ENCODE assay signal across 37 cellular contexts in the genomic region with DNA sequence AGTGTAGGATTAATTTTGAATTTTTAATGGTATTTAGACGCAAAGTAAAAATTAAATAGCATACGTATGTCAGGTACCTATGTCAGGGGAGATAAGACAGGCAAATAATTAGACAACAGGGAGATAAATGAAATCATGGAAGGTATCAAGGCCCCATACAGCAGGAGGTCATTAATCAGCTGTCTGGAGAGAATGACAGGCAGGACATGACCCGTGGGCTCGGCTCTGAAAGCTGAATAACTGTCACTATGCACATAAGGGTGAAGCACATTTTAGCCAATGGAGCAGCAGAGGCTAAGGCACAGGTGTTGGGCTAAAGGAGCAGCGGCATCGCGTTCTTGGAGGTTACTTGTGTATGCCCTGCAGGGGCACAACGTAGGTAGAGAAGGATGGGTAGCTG.
"Had no signal": no experiment of that assay in that cellular context is flagged by ENCODE, and none has a peak within 500 bp of the region (broad histone marks: within the 10 kb centered on the region; RNA-seq: fewer than 3 reads in every experiment).

No MANE protein-coding gene starts in this region.

- H3K27ac ChIP-seq: adrenal gland, body of pancreas, brain microvascular endothelial cell, breast epithelium, VCaP had no signal

- H3K27ac Mint-ChIP-seq: activated B cell treated with CpG ODN at 0.5 μM for 24 hours; activated CD4-positive, alpha-beta memory T cell treated with anti-CD3 and anti-CD28 coated beads for 36 hours; activated CD4-positive, alpha-beta T cell treated with anti-CD3 and anti-CD28 coated beads, Interleukin-2, amount 10 ng/mL, durations not matched to agents 24 days and 14 days; activated CD8-positive, alpha-beta T cell treated with anti-CD3 and anti-CD28 coated beads for 36 hours; activated naive CD4-positive, alpha-beta T cell treated with anti-CD3 and anti-CD28 coated beads for 36 hours; activated naive CD4-positive, alpha-beta T cell treated with anti-CD3 and anti-CD28 coated beads, Interleukin-2, amount 50 U/mL, for 72 hours; activated naive CD8-positive, alpha-beta T cell treated with anti-CD3 and anti-CD28 coated beads for 36 hours; activated T-helper 1 cell treated with anti-CD3 and anti-CD28 coated beads, Interleukin-12 subunit alpha, Interleukin-12 subunit beta, Interleukin-2, Interleukin-4 antibody, amounts not matched to agents 30 ng/mL and 10 ng/mL and 1 ng/mL, durations not matched to agents 14 hours and 24 hours and 36 hours; activated T-helper 17 cell treated with anti-CD3 and anti-CD28 coated beads, Interleukin-2, amount 50 U/mL, for 72 hours; T-helper 1 cell treated with Interleukin-12 subunit alpha and Interleukin-12 subunit beta and Interleukin-4 antibody, amounts not matched to agents 30 μg/mL and 1 μg/mL, for 36 hours; T-helper 2 cell treated with Interferon-gamma antibody and Interleukin-4, amounts not matched to agents 5 μg/mL and 100 μg/mL, for 36 hours had no signal

- H3K27me3 Mint-ChIP-seq: activated B cell treated with CpG ODN at 0.5 μM for 24 hours; activated CD4-positive, alpha-beta memory T cell treated with anti-CD3 and anti-CD28 coated beads for 36 hours; activated CD4-positive, alpha-beta T cell treated with anti-CD3 and anti-CD28 coated beads, Interleukin-2, amount 10 ng/mL, durations not matched to agents 24 days and 14 days; activated CD8-positive, alpha-beta T cell treated with anti-CD3 and anti-CD28 coated beads for 36 hours; activated naive CD8-positive, alpha-beta T cell treated with anti-CD3 and anti-CD28 coated beads for 36 hours; activated T-helper 17 cell treated with anti-CD3 and anti-CD28 coated beads, Interleukin-2, amount 50 U/mL, for 72 hours had no signal

- H3K9me3 ChIP-seq: adrenal gland, body of pancreas, breast epithelium had no signal

- H3K4me3 Mint-ChIP-seq: activated B cell treated with CpG ODN at 0.5 μM for 24 hours; activated CD4-positive, alpha-beta memory T cell treated with anti-CD3 and anti-CD28 coated beads for 36 hours; activated CD4-positive, alpha-beta T cell treated with anti-CD3 and anti-CD28 coated beads, Interleukin-2, amount 10 ng/mL, durations not matched to agents 24 days and 14 days; activated CD8-positive, alpha-beta T cell treated with anti-CD3 and anti-CD28 coated beads for 36 hours; activated naive CD4-positive, alpha-beta T cell treated with anti-CD3 and anti-CD28 coated beads for 36 hours; activated naive CD8-positive, alpha-beta T cell treated with anti-CD3 and anti-CD28 coated beads for 36 hours; activated T-helper 1 cell treated with anti-CD3 and anti-CD28 coated beads, Interleukin-12 subunit alpha, Interleukin-12 subunit beta, Interleukin-2, Interleukin-4 antibody, amounts not matched to agents 30 ng/mL and 10 ng/mL and 1 ng/mL, durations not matched to agents 14 hours and 24 hours and 36 hours; activated T-helper 17 cell treated with anti-CD3 and anti-CD28 coated beads, Interleukin-2, amount 50 U/mL, for 72 hours; T-helper 1 cell treated with Interleukin-12 subunit alpha and Interleukin-12 subunit beta and Interleukin-4 antibody, amounts not matched to agents 30 μg/mL and 1 μg/mL, for 36 hours; T-helper 2 cell treated with Interferon-gamma antibody and Interleukin-4, amounts not matched to agents 5 μg/mL and 100 μg/mL, for 36 hours had no signal

- DNase-seq: activated B cell treated with CpG ODN at 0.5 μM for 24 hours; activated CD4-positive, alpha-beta memory T cell treated with anti-CD3 and anti-CD28 coated beads for 36 hours; activated CD4-positive, alpha-beta T cell treated with anti-CD3 and anti-CD28 coated beads for 4 hours; activated CD4-positive, alpha-beta T cell treated with anti-CD3 and anti-CD28 coated beads, Interleukin-2, amount 10 ng/mL, durations not matched to agents 24 days and 14 days; activated CD4-positive, alpha-beta T cell treated with anti-CD3 and anti-CD28 coated beads, Interleukin-2, amount 50 U/mL, for 1 hour; activated CD4-positive, alpha-beta T cell treated with anti-CD3 and anti-CD28 coated beads, Interleukin-2, amount 50 U/mL, for 4 hours; activated CD4-positive, CD25-positive, alpha-beta regulatory T cell treated with anti-CD3 and anti-CD28 coated beads, Interleukin-2, amount 50 U/mL, for 72 hours; activated CD8-positive, alpha-beta memory T cell treated with anti-CD3 and anti-CD28 coated beads, Interleukin-2, amount 50 U/mL, for 4 hours; activated CD8-positive, alpha-beta T cell treated with anti-CD3 and anti-CD28 coated beads for 36 hours; activated effector memory CD4-positive, alpha-beta T cell treated with anti-CD3 and anti-CD28 coated beads, Interleukin-2, amount 50 U/mL, for 16 hours; activated gamma-delta T cell treated with Interleukin-2 at 50 U/mL for 16 hours; activated naive CD4-positive, alpha-beta T cell; activated naive CD4-positive, alpha-beta T cell treated with anti-CD3 and anti-CD28 coated beads for 36 hours; activated naive CD4-positive, alpha-beta T cell treated with anti-CD3 and anti-CD28 coated beads, Interleukin-2, amount 50 U/mL, for 16 hours; activated naive CD8-positive, alpha-beta T cell treated with anti-CD3 and anti-CD28 coated beads for 36 hours; activated T-cell treated with anti-CD3 and anti-CD28 coated beads for 4 hours; activated T-cell treated with anti-CD3 and anti-CD28 coated beads, Interleukin-2, amount 50 U/mL, for 1 hour; activated T-cell treated with anti-CD3 and anti-CD28 coated beads, Interleukin-2, amount 50 U/mL, for 48 hours; adrenal gland; amniotic stem cell; aorta; body of pancreas; brain microvascular endothelial cell; central memory CD4-positive, alpha-beta T cell; cerebellar nuclear complex; T-helper 1 cell; T-helper 2 cell; T-helper 9 cell had no signal

- H3K4me3 ChIP-seq: adrenal gland, body of pancreas, breast epithelium had no signal

- H3K36me3 ChIP-seq: breast epithelium had no signal

- H3K4me1 ChIP-seq: adrenal gland, body of pancreas, breast epithelium had no signal

- H3K27me3 ChIP-seq: adrenal gland, body of pancreas, brain microvascular endothelial cell, breast epithelium had no signal

- H3K4me1 Mint-ChIP-seq: activated B cell treated with CpG ODN at 0.5 μM for 24 hours; activated naive CD8-positive, alpha-beta T cell treated with anti-CD3 and anti-CD28 coated beads for 36 hours; activated T-helper 17 cell treated with anti-CD3 and anti-CD28 coated beads, Interleukin-2, amount 50 U/mL, for 72 hours had no signal

- ATAC-seq: activated CD8-positive, alpha-beta T cell treated with anti-CD3 and anti-CD28 coated beads for 36 hours; activated naive CD4-positive, alpha-beta T cell treated with anti-CD3 and anti-CD28 coated beads, Interleukin-2, amount 50 U/mL, for 72 hours; activated T-helper 17 cell treated with anti-CD3 and anti-CD28 coated beads, Interleukin-2, amount 50 U/mL, for 72 hours; body of pancreas had no signal

- FAIRE-seq: astrocyte, TTC549 had no signal

- H3K9me3 Mint-ChIP-seq: activated B cell treated with CpG ODN at 0.5 μM for 24 hours; activated CD4-positive, alpha-beta memory T cell treated with anti-CD3 and anti-CD28 coated beads for 36 hours; activated CD4-positive, alpha-beta T cell treated with anti-CD3 and anti-CD28 coated beads, Interleukin-2, amount 10 ng/mL, durations not matched to agents 24 days and 14 days; activated CD8-positive, alpha-beta T cell treated with anti-CD3 and anti-CD28 coated beads for 36 hours; activated naive CD4-positive, alpha-beta T cell treated with anti-CD3 and anti-CD28 coated beads, Interleukin-2, amount 50 U/mL, for 72 hours; activated naive CD8-positive, alpha-beta T cell treated with anti-CD3 and anti-CD28 coated beads for 36 hours; activated T-helper 1 cell treated with anti-CD3 and anti-CD28 coated beads, Interleukin-12 subunit alpha, Interleukin-12 subunit beta, Interleukin-2, Interleukin-4 antibody, amounts not matched to agents 30 ng/mL and 10 ng/mL and 1 ng/mL, durations not matched to agents 14 hours and 24 hours and 36 hours; activated T-helper 17 cell treated with anti-CD3 and anti-CD28 coated beads, Interleukin-2, amount 50 U/mL, for 72 hours; T-helper 1 cell treated with Interleukin-12 subunit alpha and Interleukin-12 subunit beta and Interleukin-4 antibody, amounts not matched to agents 30 μg/mL and 1 μg/mL, for 36 hours; T-helper 2 cell treated with Interferon-gamma antibody and Interleukin-4, amounts not matched to agents 5 μg/mL and 100 μg/mL, for 36 hours had no signal
